ENCODE assay signal across 12 cellular contexts in the genomic region with DNA sequence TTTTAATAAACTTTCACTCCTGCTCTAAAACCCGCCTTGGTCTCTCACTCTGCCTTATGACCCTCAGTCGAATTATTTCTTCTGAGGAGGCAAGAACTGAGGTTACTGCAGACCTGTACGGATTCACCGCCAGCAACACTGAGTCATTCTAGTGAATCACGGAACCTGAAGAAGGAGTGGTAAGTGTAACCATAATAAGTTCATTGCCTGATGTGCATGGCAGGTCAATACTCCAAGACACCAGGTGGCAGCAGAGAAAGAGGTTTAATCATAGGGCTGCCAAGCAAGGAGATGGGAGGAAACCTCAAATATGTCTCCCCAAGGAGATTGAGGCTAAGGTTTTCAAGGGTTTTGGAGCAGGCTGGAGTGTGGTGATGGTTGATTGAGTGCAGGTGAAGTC.
DNase-seq lines count a peak whose midpoint lies in the region; ATAC-seq and TF ChIP-seq lines count a peak whose summit lies in the region.
"Had no signal": no experiment of that assay in that cellular context is flagged by ENCODE, and none has a peak within 500 bp of the region (broad histone marks: within the 10 kb centered on the region; RNA-seq: fewer than 3 reads in every experiment).

No MANE protein-coding gene starts in this region.

- peak; percentile 67 for ATAC-seq in HCT116
- ATAC-seq: activated CD4-positive, CD25-positive, alpha-beta regulatory T cell treated with anti-CD3 and anti-CD28 coated beads, Interleukin-2, amount 50 U/mL, for 24 hours had no signal

- H3K27me3 ChIP-seq in HCT116 (ENCODE audit: insufficient read depth, low read length), result no peaks in the 10 kb centered on the region
- H3K27me3 ChIP-seq: thyroid gland had no signal

- RAD21 ChIA-PET in HCT116 (lab: Charles Lee; ENCODE audit: low non-redundant PET in 1 of 2, low total read pairs in 2 of 2, uncharacterized antibody in 2 of 2, unreplicated experiment in 2 of 2), result no interaction called here

- H3K4me2 ChIP-seq in HCT116 (ENCODE audit: low read length), result no peak overlapping the region

- no peaks in the 10 kb centered on the region for H3K36me3 ChIP-seq in HCT116 (ENCODE audit: control insufficient read depth in 1 of 2, insufficient read depth in 2 of 2, low read length in 2 of 2)
- H3K36me3 ChIP-seq: thyroid gland had no signal

- DNase-seq in EH (ENCODE audit: low read depth) (peak; percentile 8), HCT116 (ENCODE audit: low read depth, low spot score) (peak; percentile 32), RWPE1 (ENCODE audit: low spot score) (peak; percentile 46), fibroblast of pulmonary artery (ENCODE audit: low read depth) (peak; percentile 39), DMS114 treated with DMSO at 0.1 percent for 48 hours (lab: John Stamatoyannopoulos, UW; ENCODE audit: unreplicated experiment) (no peak), SHP77 treated with DMSO at 0.1 percent for 48 hours (lab: John Stamatoyannopoulos, UW) (no peak), iPS-NIHi11 (ENCODE audit: low spot score) (no peak)
- DNase-seq: activated naive CD4-positive, alpha-beta T cell treated with anti-CD3 and anti-CD28 coated beads, Interleukin-2, amount 50 U/mL, for 16 hours; NCI-H1092; retina; thyroid gland had no signal

- intact Hi-C loops in HCT116 (cut with micrococcal nuclease), result no loop called here

- H3K9me2 ChIP-seq in HCT116 (ENCODE audit: insufficient read depth), result no peaks in the 10 kb centered on the region

- no peaks in the 10 kb centered on the region for H3K4me1 ChIP-seq in HCT116 (ENCODE audit: control insufficient read depth in 1 of 2, insufficient read depth in 2 of 2, low read length in 2 of 2)

- no peak for TF ChIP-seq POLR2A in HCT116 (IDR thresholded peaks at IDR 0.05; ENCODE audit: borderline replicate concordance, extremely low read depth, insufficient read depth, insufficient read length)

- no peak overlapping the region for H2AFZ ChIP-seq in HCT116 (ENCODE audit: low read depth, low read length, poor library complexity, severe bottlenecking)

- no peaks in the 10 kb centered on the region for H4K20me1 ChIP-seq in HCT116 (ENCODE audit: insufficient read depth)

- H3K9me3 ChIP-seq in HCT116 (ENCODE audit: control insufficient read depth in 1 of 2, insufficient read depth in 1 of 2, low read depth in 1 of 2, low read length in 2 of 2), result peaks cover 0 to 3% of the 10 kb centered on the region in 2 experiments; a peak in 1 of 4 replicates
- H3K9me3 ChIP-seq: thyroid gland had no signal

- H3K9ac ChIP-seq in HCT116 (ENCODE audit: low read length), result no peak overlapping the region

- peak; percentile 29; the same call in 1 of the 2 replicates for TF ChIP-seq RAD21 in HCT116 (IDR thresholded peaks at IDR 0.05; ENCODE audit: low read depth)

- peak; percentile 12 to 40 (median 34); a peak in 5 of 6 replicates for TF ChIP-seq CTCF in HCT116 (IDR thresholded peaks at IDR 0.05 in 2 of 3, conservative IDR thresholded peaks at IDR 0.05 in 1 of 3; ENCODE audit: borderline replicate concordance in 1 of 3, insufficient read depth in 1 of 3, low read depth in 2 of 3, low read length in 2 of 3)
- no peak for TF ChIP-seq CTCF in RWPE1 (conservative IDR thresholded peaks at IDR 0.05; ENCODE audit: low read depth)
- peak; percentile 23 for TF ChIP-seq CTCF in fibroblast of pulmonary artery (IDR thresholded peaks at IDR 0.05; ENCODE audit: low read length, missing control alignments)

- BruUV-seq in HCT116 (replicated peaks; lab: Mats Ljungman, UMichigan), result no TSS peak

- H3K4me3 ChIP-seq in HCT116 (replicated peaks in 1 of 2; ENCODE audit: low read depth in 1 of 2, low read length in 2 of 2), result no peak overlapping the region
- H3K4me3 ChIP-seq in fibroblast of pulmonary artery (replicated peaks; ENCODE audit: low read depth, low read length), result no peak overlapping the region
- H3K4me3 ChIP-seq: thyroid gland had no signal

- CTCF ChIA-PET in HCT116 (lab: Charles Lee), result no interaction called here
- CTCF ChIA-PET in RWPE1 (lab: Yijun Ruan, JAX), result no interaction called here

- POLR2A ChIA-PET in HCT116 (lab: Charles Lee) (no interaction called here), RWPE1 (lab: Yijun Ruan, JAX; ENCODE audit: low non-redundant PET) (no interaction called here)

- H3K27ac ChIP-seq in HCT116 (ENCODE audit: low read depth, low read length) (no peak overlapping the region), RWPE1 (no peak overlapping the region)
- H3K27ac ChIP-seq: thyroid gland had no signal

- no peaks in the 10 kb centered on the region for H3K79me2 ChIP-seq in HCT116 (ENCODE audit: insufficient read depth, low read length)

TF ChIP-seq in HCT116, 20 proteins besides CTCF, POLR2A, EP300 and RAD21:
- TF ChIP-seq SRF (IDR thresholded peaks at IDR 0.05; ENCODE audit: low read depth), result no peak

Comparison
In these comparisons a context has a peak if more than half of its experiments do, and no peak if none do; other contexts are left out.
1. DNase-seq: peak in EH (single experiment), HCT116 (single experiment), RWPE1 (single experiment) and fibroblast of pulmonary artery (single experiment); none in DMS114 treated with DMSO at 0.1 percent for 48 hours (single experiment), SHP77 treated with DMSO at 0.1 percent for 48 hours (single experiment) and iPS-NIHi11 (single experiment).